9 cellular contexts compared by ENCODE assay signal in the genomic region with DNA sequence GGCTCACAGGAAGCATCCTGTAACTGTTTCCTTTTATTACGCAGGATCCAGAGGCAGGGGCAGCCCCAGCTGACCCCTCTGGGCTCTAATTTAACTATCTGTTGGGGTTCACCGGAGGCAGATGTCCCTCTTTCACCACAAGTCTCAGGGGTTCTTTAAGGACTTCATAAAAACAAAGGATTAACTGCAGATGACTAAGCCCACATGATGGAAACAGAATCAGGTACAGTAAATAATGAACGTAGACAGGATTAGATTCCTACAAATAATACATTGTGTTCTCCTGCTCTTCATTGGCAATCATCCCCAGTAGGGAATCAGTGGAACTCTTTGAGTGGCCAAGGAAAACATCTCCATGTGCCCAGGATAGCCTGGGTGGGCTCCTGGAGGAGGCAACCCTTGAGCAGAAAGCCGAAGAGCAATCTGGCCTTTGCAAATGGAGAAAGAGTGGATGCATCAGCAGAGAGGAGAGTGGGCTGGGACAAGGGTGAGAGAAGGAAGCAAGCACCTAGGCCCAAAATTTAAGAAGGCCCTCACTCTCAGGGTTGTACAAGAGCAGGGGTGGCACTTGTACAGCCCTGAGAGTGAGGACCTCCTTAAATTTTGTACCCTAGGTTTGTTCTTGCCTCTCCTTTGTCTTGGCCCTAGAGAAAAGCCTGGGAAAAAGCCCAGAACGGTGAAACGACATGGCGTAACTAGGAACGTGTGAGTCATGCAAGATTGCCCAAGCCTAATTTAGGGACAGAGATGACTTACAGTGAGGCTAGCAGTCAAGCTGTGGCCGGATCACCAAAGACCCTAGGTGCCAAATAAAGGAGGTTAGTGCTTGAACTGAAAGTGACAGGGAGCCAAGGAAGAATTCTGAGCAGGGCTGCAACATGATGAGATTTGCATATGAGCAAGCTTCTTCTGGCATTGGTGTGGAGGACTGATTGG. TPM values are rescaled to one million over a fixed set of nuclear protein-coding genes. Genes with fewer than 3 reads are reported as not detected.
A peak's percentile ranks its signal among the peaks of the same experiment; 100 is the strongest.
DNase-seq lines count a peak whose midpoint lies in the region; ATAC-seq, FAIRE-seq and TF ChIP-seq lines count a peak whose summit lies in the region.
"Had no signal": no experiment of that assay in that cellular context is flagged by ENCODE, and none has a peak within 500 bp of the region (broad histone marks: within the 10 kb centered on the region; RNA-seq: fewer than 3 reads in every experiment).

No MANE protein-coding gene starts in this region.

- H3K4me1 Mint-ChIP-seq in endodermal cell: peaks cover 36% of the 10 kb centered on the region

- no peak overlapping the region for H3K9ac ChIP-seq in endodermal cell (ENCODE audit: extremely low read depth, low read length, poor library complexity, severe bottlenecking)

- H3K27me3 ChIP-seq in endodermal cell (ENCODE audit: control insufficient read depth, insufficient read depth, low read length, poor library complexity, severe bottlenecking): no peaks in the 10 kb centered on the region
- H3K27me3 ChIP-seq in dorsolateral prefrontal cortex: no peaks in the 10 kb centered on the region

- TF ChIP-seq CTCF in endodermal cell (conservative IDR thresholded peaks at IDR 0.05) (no peak), dorsolateral prefrontal cortex (IDR thresholded peaks at IDR 0.05 in 54 of 56, conservative IDR thresholded peaks at IDR 0.05 in 2 of 56; ENCODE audit: low read depth in 1 of 56, partially characterized antibody in 56 of 56) (no peak)

- no peaks in the 10 kb centered on the region for H3K36me3 ChIP-seq in endodermal cell (ENCODE audit: control insufficient read depth, insufficient read depth, low read length)

- H3K36me3 Mint-ChIP-seq in endodermal cell (ENCODE audit: low read depth): no peaks in the 10 kb centered on the region

- ATAC-seq in GM18502 (IDR thresholded peaks at IDR 0.05; ENCODE audit: poor library complexity, unreplicated experiment): no peak

- no peaks in the 10 kb centered on the region for H3K27me3 Mint-ChIP-seq in endodermal cell (ENCODE audit: insufficient read depth)

- H3K4me3 Mint-ChIP-seq in endodermal cell: no peak overlapping the region

- H3K9me3 ChIP-seq in endodermal cell (ENCODE audit: control insufficient read depth, low read length): peaks cover 7% of the 10 kb centered on the region

- H3K27ac Mint-ChIP-seq in endodermal cell: peak overlapping the region; percentile 69

- WGBS in endodermal cell (ENCODE audit: insufficient coverage in 1 of 2, insufficient read length in 1 of 2), 2 experiments: 90 to 96% methylated on average over 5 to 9 of the region's 9 CpGs

- DNase-seq in AG20443 (ENCODE audit: low spot score): peak; percentile 87
- peak; percentile 19 for DNase-seq in NCI-H460 (ENCODE audit: extremely low read depth, low read depth)
- no peak for DNase-seq in endodermal cell
- peak; percentile 55 for DNase-seq in non-pigmented ciliary epithelial cell (ENCODE audit: low read depth)
- DNase-seq in dorsolateral prefrontal cortex: no peak
- no peak for DNase-seq in midbrain (lab: John Stamatoyannopoulos, UW)
- no peak for DNase-seq in HTR-8/SVneo (ENCODE audit: insufficient read length, low spot score)

- FAIRE-seq in HTR-8/SVneo (lab: Jason Lieb, UNC): no peak
- FAIRE-seq: H1 had no signal

- peaks cover 6% of the 10 kb centered on the region for H3K9me3 Mint-ChIP-seq in endodermal cell

- intact Hi-C loops in dorsolateral prefrontal cortex (cut with DNase I): no loop called here

- H3K27ac ChIP-seq in endodermal cell (ENCODE audit: low read depth, low read length): no peak overlapping the region
- peak overlapping the region in 1 of 59 donors; percentile 8 for H3K27ac ChIP-seq in dorsolateral prefrontal cortex

- peaks cover 15% of the 10 kb centered on the region for H3K4me1 ChIP-seq in endodermal cell (ENCODE audit: control insufficient read depth, insufficient read depth, low read length)

- no peak overlapping the region for H3K4me3 ChIP-seq in endodermal cell (ENCODE audit: low read length)
- H3K4me3 ChIP-seq in dorsolateral prefrontal cortex: no peak overlapping the region

RNA-seq across cellular contexts. Expression of gene TBXAS1, which starts 24.8 kb away (rescaled TPM):
- total RNA-seq in NCI-H460 (2014; rRNA removed; shearing (Covaris generic)): 3.7 and 4.0 TPM in 2 replicates
- polyA plus RNA-seq in NCI-H460 (2014; cell fraction: nucleus; rRNA removed): 2.6 and 7.3 TPM in 2 replicates
- total RNA-seq in endodermal cell: 10 to 100 TPM in 1 of 2 donors, 1 to 10 TPM in 1; 7.6 to 13.5 TPM
- polyA plus RNA-seq in endodermal cell (2013, experiment 1 of 2): 2.6 TPM
- 2.7 TPM for polyA plus RNA-seq in endodermal cell (2013, experiment 2 of 2)
- 10 to 100 TPM in 73 of 120 experiments, 1 to 10 TPM in 47; 3.2 to 24.8 (median 11.3) TPM for total RNA-seq in dorsolateral prefrontal cortex

Comparison
In these comparisons a context has a peak if more than half of its experiments do, and no peak if none do; other contexts are left out.
1. DNase-seq: peak in AG20443 (single experiment), NCI-H460 (single experiment) and non-pigmented ciliary epithelial cell (single experiment); none in endodermal cell (single experiment), dorsolateral prefrontal cortex (0 of 10), midbrain (single experiment) and HTR-8/SVneo (single experiment).